Comparison of ENCODE assay signal across 1 cellular context in genomic region chr22:40637181-40638150, GRCh38.
TF ChIP-seq lines count a peak whose summit lies in the region.

No MANE protein-coding gene starts in this region.

TF ChIP-seq in K562, 482 proteins besides CTCF, POLR2A, EP300 and RAD21 (continues in another document):
- TF ChIP-seq ZNF324 (CRISPR knock-in tag; IDR thresholded peaks at IDR 0.05) (no peak), THRAP3 (IDR thresholded peaks at IDR 0.05; ENCODE audit: borderline replicate concordance) (no peak), YY1 (IDR thresholded peaks at IDR 0.05; ENCODE audit: borderline replicate concordance in 1 of 3, control insufficient read depth in 1 of 3, extremely low read depth in 1 of 3, insufficient read depth in 3 of 3, insufficient read length in 1 of 3, insufficient replicate concordance in 2 of 3, low read depth in 1 of 3, low read length in 2 of 3) (no peak), FOXP1 (CRISPR knock-in tag; IDR thresholded peaks at IDR 0.05) (no peak), ZNF764 (CRISPR knock-in tag; IDR thresholded peaks at IDR 0.05; ENCODE audit: low read depth) (no peak), ZNF280A (IDR thresholded peaks at IDR 0.05; ENCODE audit: low read depth, partially characterized antibody) (no peak), CHD4 (IDR thresholded peaks at IDR 0.05; ENCODE audit: insufficient read depth, insufficient replicate concordance, low read depth, low read length, poor library complexity, severe bottlenecking) (no peak), U2AF1 (optimal IDR thresholded peaks at IDR 0.05; ENCODE audit: low read depth, low read length) (no peak), ZKSCAN8 (CRISPR knock-in tag; IDR thresholded peaks at IDR 0.05) (no peak), CCNT2 (IDR thresholded peaks at IDR 0.05; ENCODE audit: borderline replicate concordance, extremely low read depth, insufficient read length, low read depth, low read length) (no peak), ZNF778 (CRISPR knock-in tag; IDR thresholded peaks at IDR 0.05) (no peak), HNRNPLL (IDR thresholded peaks at IDR 0.05; ENCODE audit: low read depth, low read length, poor library complexity, severe bottlenecking) (no peak), PRDM10 (IDR thresholded peaks at IDR 0.05; ENCODE audit: partially characterized antibody) (no peak), MAFK (IDR thresholded peaks at IDR 0.05; ENCODE audit: low read length) (no peak), NFE2L1 (tag; IDR thresholded peaks at IDR 0.05; ENCODE audit: borderline replicate concordance, low read depth) (no peak), CREB3 (tag; conservative IDR thresholded peaks at IDR 0.05; ENCODE audit: low read depth) (no peak), ZSCAN32 (CRISPR knock-in tag; IDR thresholded peaks at IDR 0.05) (no peak), BRCA1 (IDR thresholded peaks at IDR 0.05) (no peak), BRCA1 (CRISPR knock-in tag; IDR thresholded peaks at IDR 0.05) (0 out of 2 replicates have a peak, but pooled peaks have one; percentile 54), ZNF717 (CRISPR knock-in tag; IDR thresholded peaks at IDR 0.05) (no peak), ZNF668 (CRISPR knock-in tag; IDR thresholded peaks at IDR 0.05) (no peak), RUNX1 (IDR thresholded peaks at IDR 0.05; ENCODE audit: low read depth) (no peak), GATA2 (CRISPR knock-in tag; IDR thresholded peaks at IDR 0.05) (no peak), ELF2 (CRISPR knock-in tag; IDR thresholded peaks at IDR 0.05) (no peak), CBFA2T2 (conservative IDR thresholded peaks at IDR 0.05) (no peak), DPF2 (IDR thresholded peaks at IDR 0.05) (0 out of 2 replicates have a peak, but pooled peaks have one; percentile 9), FUS (optimal IDR thresholded peaks at IDR 0.05; ENCODE audit: low read depth, low read length) (no peak), HDAC6 (IDR thresholded peaks at IDR 0.05; ENCODE audit: low read depth, low read length) (no peak), NFRKB (IDR thresholded peaks at IDR 0.05; ENCODE audit: low read depth) (no peak), ATF7 (IDR thresholded peaks at IDR 0.05) (no peak), NCOA4 (IDR thresholded peaks at IDR 0.05; ENCODE audit: partially characterized antibody) (no peak), PCBP1 (IDR thresholded peaks at IDR 0.05; ENCODE audit: low read depth, low read length, poor library complexity, severe bottlenecking) (no peak), SNIP1 (IDR thresholded peaks at IDR 0.05; ENCODE audit: low read depth) (no peak), ZNF766 (CRISPR knock-in tag; conservative IDR thresholded peaks at IDR 0.05) (no peak), SAP30 (IDR thresholded peaks at IDR 0.05; ENCODE audit: borderline replicate concordance, insufficient read depth, low read depth, low read length, poor library complexity, severe bottlenecking) (no peak), TCF15 (CRISPR knock-in tag; IDR thresholded peaks at IDR 0.05) (no peak), ZNF140 (CRISPR knock-in tag; IDR thresholded peaks at IDR 0.05) (no peak), FOXK1 (CRISPR knock-in tag; IDR thresholded peaks at IDR 0.05; ENCODE audit: borderline replicate concordance) (no peak), ZSCAN29 (IDR thresholded peaks at IDR 0.05) (no peak), TFE3 (CRISPR knock-in tag; IDR thresholded peaks at IDR 0.05) (no peak), KLF13 (tag; IDR thresholded peaks at IDR 0.05; ENCODE audit: borderline replicate concordance, low read depth) (no peak), PTRF (tag; IDR thresholded peaks at IDR 0.05) (no peak), PURB (CRISPR knock-in tag; IDR thresholded peaks at IDR 0.05; ENCODE audit: low read depth) (no peak), IRF1 (CRISPR knock-in tag; IDR thresholded peaks at IDR 0.05; ENCODE audit: borderline replicate concordance) (no peak), ZBTB8A (IDR thresholded peaks at IDR 0.05; ENCODE audit: partially characterized antibody) (no peak), ATF1 (CRISPR knock-in tag; IDR thresholded peaks at IDR 0.05) (no peak), ATF1 (tag; IDR thresholded peaks at IDR 0.05) (no peak), SRSF1 (IDR thresholded peaks at IDR 0.05; ENCODE audit: low read depth, low read length) (no peak), ZFX (CRISPR knock-in tag; IDR thresholded peaks at IDR 0.05) (peak; percentile 49), ARID3B (CRISPR knock-in tag; IDR thresholded peaks at IDR 0.05; ENCODE audit: borderline replicate concordance) (no peak), ARNT (IDR thresholded peaks at IDR 0.05) (0 out of 4 replicates have a peak, but pooled peaks of 1 of the 2 experiments have one; percentile 14), KDM1A (IDR thresholded peaks at IDR 0.05) (peak in 1 of 2 experiments; percentile 78; a peak in 2 of 4 replicates), FOXM1 (IDR thresholded peaks at IDR 0.05; ENCODE audit: low read depth) (no peak), FOXM1 (CRISPR knock-in tag; IDR thresholded peaks at IDR 0.05; ENCODE audit: low read depth) (no peak), JUN (IDR thresholded peaks at IDR 0.05; ENCODE audit: borderline replicate concordance, low read depth, low read length) (no peak), JUN (CRISPR knock-in tag; IDR thresholded peaks at IDR 0.05; ENCODE audit: borderline replicate concordance) (no peak)
- TF ChIP-seq, protein P1, sequence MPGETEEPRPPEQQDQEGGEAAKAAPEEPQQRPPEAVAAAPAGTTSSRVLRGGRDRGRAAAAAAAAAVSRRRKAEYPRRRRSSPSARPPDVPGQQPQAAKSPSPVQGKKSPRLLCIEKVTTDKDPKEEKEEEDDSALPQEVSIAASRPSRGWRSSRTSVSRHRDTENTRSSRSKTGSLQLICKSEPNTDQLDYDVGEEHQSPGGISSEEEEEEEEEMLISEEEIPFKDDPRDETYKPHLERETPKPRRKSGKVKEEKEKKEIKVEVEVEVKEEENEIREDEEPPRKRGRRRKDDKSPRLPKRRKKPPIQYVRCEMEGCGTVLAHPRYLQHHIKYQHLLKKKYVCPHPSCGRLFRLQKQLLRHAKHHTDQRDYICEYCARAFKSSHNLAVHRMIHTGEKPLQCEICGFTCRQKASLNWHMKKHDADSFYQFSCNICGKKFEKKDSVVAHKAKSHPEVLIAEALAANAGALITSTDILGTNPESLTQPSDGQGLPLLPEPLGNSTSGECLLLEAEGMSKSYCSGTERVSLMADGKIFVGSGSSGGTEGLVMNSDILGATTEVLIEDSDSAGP (CRISPR knock-in tag; IDR thresholded peaks at IDR 0.05) = no peak
- TF ChIP-seq, protein P2, sequence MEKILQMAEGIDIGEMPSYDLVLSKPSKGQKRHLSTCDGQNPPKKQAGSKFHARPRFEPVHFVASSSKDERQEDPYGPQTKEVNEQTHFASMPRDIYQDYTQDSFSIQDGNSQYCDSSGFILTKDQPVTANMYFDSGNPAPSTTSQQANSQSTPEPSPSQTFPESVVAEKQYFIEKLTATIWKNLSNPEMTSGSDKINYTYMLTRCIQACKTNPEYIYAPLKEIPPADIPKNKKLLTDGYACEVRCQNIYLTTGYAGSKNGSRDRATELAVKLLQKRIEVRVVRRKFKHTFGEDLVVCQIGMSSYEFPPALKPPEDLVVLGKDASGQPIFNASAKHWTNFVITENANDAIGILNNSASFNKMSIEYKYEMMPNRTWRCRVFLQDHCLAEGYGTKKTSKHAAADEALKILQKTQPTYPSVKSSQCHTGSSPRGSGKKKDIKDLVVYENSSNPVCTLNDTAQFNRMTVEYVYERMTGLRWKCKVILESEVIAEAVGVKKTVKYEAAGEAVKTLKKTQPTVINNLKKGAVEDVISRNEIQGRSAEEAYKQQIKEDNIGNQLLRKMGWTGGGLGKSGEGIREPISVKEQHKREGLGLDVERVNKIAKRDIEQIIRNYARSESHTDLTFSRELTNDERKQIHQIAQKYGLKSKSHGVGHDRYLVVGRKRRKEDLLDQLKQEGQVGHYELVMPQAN (IDR thresholded peaks at IDR 0.05; ENCODE audit: borderline replicate concordance) = no peak
- TF ChIP-seq, protein P3, sequence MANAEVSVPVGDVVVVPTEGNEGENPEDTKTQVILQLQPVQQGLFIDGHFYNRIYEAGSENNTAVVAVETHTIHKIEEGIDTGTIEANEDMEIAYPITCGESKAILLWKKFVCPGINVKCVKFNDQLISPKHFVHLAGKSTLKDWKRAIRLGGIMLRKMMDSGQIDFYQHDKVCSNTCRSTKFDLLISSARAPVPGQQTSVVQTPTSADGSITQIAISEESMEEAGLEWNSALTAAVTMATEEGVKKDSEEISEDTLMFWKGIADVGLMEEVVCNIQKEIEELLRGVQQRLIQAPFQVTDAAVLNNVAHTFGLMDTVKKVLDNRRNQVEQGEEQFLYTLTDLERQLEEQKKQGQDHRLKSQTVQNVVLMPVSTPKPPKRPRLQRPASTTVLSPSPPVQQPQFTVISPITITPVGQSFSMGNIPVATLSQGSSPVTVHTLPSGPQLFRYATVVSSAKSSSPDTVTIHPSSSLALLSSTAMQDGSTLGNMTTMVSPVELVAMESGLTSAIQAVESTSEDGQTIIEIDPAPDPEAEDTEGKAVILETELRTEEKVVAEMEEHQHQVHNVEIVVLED (CRISPR knock-in tag; IDR thresholded peaks at IDR 0.05) = no peak
